In genomic region chr3:31687020-31687802, GRCh38 we compare ENCODE assay signal across 1 cellular context.
TF ChIP-seq lines count a peak whose summit lies in the region.

No MANE protein-coding gene starts in this region.

TF ChIP-seq in HepG2, 621 proteins besides CTCF, POLR2A, EP300 and RAD21 (continued from another document and continues in another):
- TF ChIP-seq RERE (CRISPR knock-in tag; IDR thresholded peaks at IDR 0.05; ENCODE audit: low read depth) (no peak), ETV5 (CRISPR knock-in tag; IDR thresholded peaks at IDR 0.05; ENCODE audit: borderline replicate concordance) (no peak), FOXK1 (CRISPR knock-in tag; IDR thresholded peaks at IDR 0.05; ENCODE audit: borderline replicate concordance, low read depth) (no peak), DPF2 (CRISPR knock-in tag; IDR thresholded peaks at IDR 0.05; ENCODE audit: borderline replicate concordance, low read depth) (no peak), BHLHE40 (IDR thresholded peaks at IDR 0.05; ENCODE audit: low read length) (no peak), TGIF2 (CRISPR knock-in tag; IDR thresholded peaks at IDR 0.05) (no peak), ZNF558 (CRISPR knock-in tag; IDR thresholded peaks at IDR 0.05; ENCODE audit: borderline replicate concordance) (no peak), ZNF691 (CRISPR knock-in tag; IDR thresholded peaks at IDR 0.05; ENCODE audit: borderline replicate concordance, low read depth) (no peak), RAD51 (IDR thresholded peaks at IDR 0.05; ENCODE audit: borderline replicate concordance) (no peak), ZNF280D (CRISPR knock-in tag; IDR thresholded peaks at IDR 0.05) (no peak), KDM5A (IDR thresholded peaks at IDR 0.05; ENCODE audit: borderline replicate concordance, low read length) (no peak), GTF3A (CRISPR knock-in tag; conservative IDR thresholded peaks at IDR 0.05) (no peak), ZNF20 (CRISPR knock-in tag; IDR thresholded peaks at IDR 0.05) (no peak), PHF21A (CRISPR knock-in tag; IDR thresholded peaks at IDR 0.05) (no peak), ZNF124 (CRISPR knock-in tag; IDR thresholded peaks at IDR 0.05) (no peak), ZNF776 (CRISPR knock-in tag; IDR thresholded peaks at IDR 0.05) (no peak), CSRNP2 (CRISPR knock-in tag; conservative IDR thresholded peaks at IDR 0.05; ENCODE audit: low read depth) (no peak), ZBTB8A (CRISPR knock-in tag; IDR thresholded peaks at IDR 0.05; ENCODE audit: borderline replicate concordance, low read depth) (no peak), ZNF772 (CRISPR knock-in tag; IDR thresholded peaks at IDR 0.05) (no peak), ISX (CRISPR knock-in tag; conservative IDR thresholded peaks at IDR 0.05) (no peak), BCL6 (CRISPR knock-in tag; IDR thresholded peaks at IDR 0.05) (no peak), HNRNPH1 (optimal IDR thresholded peaks at IDR 0.05; ENCODE audit: low read depth, low read length) (no peak), ZNF224 (CRISPR knock-in tag; IDR thresholded peaks at IDR 0.05) (no peak), RELA (CRISPR knock-in tag; IDR thresholded peaks at IDR 0.05) (no peak), ADNP (CRISPR knock-in tag; IDR thresholded peaks at IDR 0.05) (0 out of 2 replicates have a peak, but pooled peaks have one; percentile 66), ZSCAN9 (CRISPR knock-in tag; IDR thresholded peaks at IDR 0.05; ENCODE audit: borderline replicate concordance) (no peak), SP4 (CRISPR knock-in tag; IDR thresholded peaks at IDR 0.05) (no peak), ZNF510 (CRISPR knock-in tag; IDR thresholded peaks at IDR 0.05; ENCODE audit: low read depth) (no peak), NR1H2 (CRISPR knock-in tag; IDR thresholded peaks at IDR 0.05; ENCODE audit: borderline replicate concordance, low read depth) (no peak), FIP1L1 (IDR thresholded peaks at IDR 0.05; ENCODE audit: borderline replicate concordance, insufficient read depth, low read depth, low read length) (no peak), ATF4 (CRISPR knock-in tag; IDR thresholded peaks at IDR 0.05) (no peak), ZNF704 (CRISPR knock-in tag; IDR thresholded peaks at IDR 0.05; ENCODE audit: borderline replicate concordance) (no peak), RBAK (CRISPR knock-in tag; IDR thresholded peaks at IDR 0.05) (no peak), ZNF335 (CRISPR knock-in tag; IDR thresholded peaks at IDR 0.05) (no peak), ZNF761 (CRISPR knock-in tag; conservative IDR thresholded peaks at IDR 0.05) (no peak), TSC22D2 (CRISPR knock-in tag; IDR thresholded peaks at IDR 0.05; ENCODE audit: borderline replicate concordance) (no peak), ZNF546 (CRISPR knock-in tag; conservative IDR thresholded peaks at IDR 0.05) (no peak), ZBTB33 (CRISPR knock-in tag; IDR thresholded peaks at IDR 0.05) (no peak), ZSCAN29 (CRISPR knock-in tag; conservative IDR thresholded peaks at IDR 0.05) (no peak), GABPB1 (CRISPR knock-in tag; IDR thresholded peaks at IDR 0.05) (no peak), TIGD3 (CRISPR knock-in tag; IDR thresholded peaks at IDR 0.05; ENCODE audit: borderline replicate concordance) (no peak), GABPA (IDR thresholded peaks at IDR 0.05; ENCODE audit: low read depth, low read length) (no peak), GABPA (CRISPR knock-in tag; IDR thresholded peaks at IDR 0.05; ENCODE audit: low read depth) (no peak)
